Comparison of ENCODE assay signal across 23 cellular contexts in the genomic region with DNA sequence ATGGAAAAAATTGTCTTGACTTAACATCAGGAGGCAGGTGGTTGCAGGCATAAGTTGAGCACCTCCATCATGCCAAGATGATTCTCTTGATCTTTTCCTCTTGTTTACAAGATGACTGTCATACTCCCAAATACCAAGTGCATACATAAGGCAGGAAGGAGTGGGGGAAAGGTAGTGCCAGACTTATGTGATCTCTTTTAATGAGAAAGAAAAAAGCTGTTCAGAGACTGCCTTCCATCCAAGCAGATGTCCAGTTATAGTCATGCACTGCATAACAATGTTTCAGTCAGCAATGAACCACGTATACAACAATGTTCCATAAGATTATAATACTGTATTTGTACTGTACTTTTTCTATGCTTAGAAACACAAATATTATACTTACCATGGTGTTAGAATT.
DNase-seq lines count a peak whose midpoint lies in the region; ATAC-seq and TF ChIP-seq lines count a peak whose summit lies in the region.
"Had no signal": no experiment of that assay in that cellular context is flagged by ENCODE, and none has a peak within 500 bp of the region (broad histone marks: within the 10 kb centered on the region; RNA-seq: fewer than 3 reads in every experiment).

No MANE protein-coding gene starts in this region.

- POLR2A ChIA-PET in PC-3 (lab: Charles Lee; ENCODE audit: unreplicated experiment), result interaction anchor here (1.0 kb wide), 1 partner anchor 97 kb away, joined by 3 read pairs; no protein-coding TSS in a partner anchor

- no peaks in the 10 kb centered on the region for H3K9me2 ChIP-seq in PC-3 (replicated peaks; ENCODE audit: low read length)

- peak overlapping the region; percentile 70 for H3K4me2 ChIP-seq in PC-3 (ENCODE audit: low read length)
- H3K4me2 ChIP-seq: BLaER1, GM23338 had no signal

- peaks cover 5% of the 10 kb centered on the region for H3F3A ChIP-seq in PC-3 (ENCODE audit: low read length, unreplicated experiment)

- H2AFZ ChIP-seq in PC-3 (ENCODE audit: low read length), result no peak overlapping the region
- H2AFZ ChIP-seq: GM23338 had no signal

- H3K27me3 ChIP-seq in PC-3 (ENCODE audit: low read length) (no peaks in the 10 kb centered on the region), esophagus (ENCODE audit: control insufficient read depth in 1 of 2, insufficient read depth in 2 of 2, low read length in 2 of 2) (no peaks in the 10 kb centered on the region), mucosa of rectum (ENCODE audit: control insufficient read depth in 2 of 2, insufficient read depth in 2 of 2, low read length in 2 of 2) (no peaks in the 10 kb centered on the region)
- H3K27me3 ChIP-seq: BLaER1, SJSA1 had no signal

- BruUV-seq in PC-3 (replicated peaks; lab: Mats Ljungman, UMichigan), result TSS peak; percentile 83

- intact Hi-C loops in PC-3 (cut with micrococcal nuclease), result loop anchor here (2.0 to 5.0 kb wide), 3 partner anchors 26 to 170 kb away; no protein-coding TSS in a partner anchor

- H3K9me3 ChIP-seq in PC-3 (ENCODE audit: low read length) (no peaks in the 10 kb centered on the region), esophagus (ENCODE audit: control insufficient read depth in 2 of 2, insufficient read depth in 1 of 2, low read depth in 1 of 2, low read length in 1 of 2) (no peaks in the 10 kb centered on the region), mucosa of rectum (ENCODE audit: control insufficient read depth in 2 of 2, low read length in 2 of 2) (no peaks in the 10 kb centered on the region)
- H3K9me3 ChIP-seq: BLaER1, SJSA1 had no signal

- peak overlapping the region; percentile 9; the same call in 1 of the 2 replicates for H3K27ac ChIP-seq in 22Rv1
- H3K27ac ChIP-seq in PC-3 (ENCODE audit: low read length), result peak overlapping the region; percentile 98
- H3K27ac ChIP-seq in esophagus (ENCODE audit: low read depth in 2 of 2, low read length in 1 of 2), result peak overlapping the region; percentile 15 to 31
- peak overlapping the region; percentile 63 to 87 for H3K27ac ChIP-seq in mucosa of rectum (ENCODE audit: low read depth in 2 of 2, low read length in 2 of 2)
- H3K27ac ChIP-seq: BLaER1, SJSA1 had no signal

- CTCF ChIA-PET in PC-3 (lab: Charles Lee), result interaction anchor here (0.5 to 1.5 kb wide), 6 partner anchors 17 to 769 kb away, joined by 3 to 9 read pairs (median 6); no protein-coding TSS in a partner anchor

- peaks cover 28% of the 10 kb centered on the region for H3K4me1 ChIP-seq in PC-3 (ENCODE audit: insufficient read depth, low read length)
- H3K4me1 ChIP-seq in esophagus (ENCODE audit: control insufficient read depth in 2 of 2, insufficient read depth in 2 of 2, low read length in 1 of 2), result peaks cover 3 to 7% of the 10 kb centered on the region in 2 donors
- H3K4me1 ChIP-seq in mucosa of rectum (ENCODE audit: control insufficient read depth in 2 of 2, insufficient read depth in 2 of 2, low read length in 2 of 2), result peaks cover 7 to 11% of the 10 kb centered on the region in 2 donors
- H3K4me1 ChIP-seq: BLaER1, SJSA1 had no signal

- DNase-seq in PC-3 (peak; percentile 66), NCI-H2107 (lab: John Stamatoyannopoulos, UW) (no peak)
- DNase-seq: CD4-positive, CD25-positive, alpha-beta regulatory T cell; DMS153; DND-41; H9; HFFc6; MV-4-11; NCI-H1105; NCI-H1436 treated with DMSO at 0.1 percent for 48 hours; NCI-H187 treated with DMSO at 0.1 percent for 48 hours; NCI-H446; NCI-H524 treated with DMSO at 0.1 percent for 48 hours; NCI-H774; Right ventricle myocardium superior had no signal

- no peaks in the 10 kb centered on the region for H3K79me2 ChIP-seq in PC-3 (ENCODE audit: low read length)

- no peak for TF ChIP-seq CTCF in 22Rv1 (IDR thresholded peaks at IDR 0.05)
- TF ChIP-seq CTCF in PC-3 (conservative IDR thresholded peaks at IDR 0.05; ENCODE audit: low read depth, low read length), result no peak

- H3K4me3 ChIP-seq in PC-3 (ENCODE audit: low read length) (0 out of 2 replicates have a peak overlapping the region, but pooled peaks have one; percentile 22), esophagus (ENCODE audit: low read depth in 1 of 2, low read length in 2 of 2) (no peak overlapping the region), mucosa of rectum (ENCODE audit: low read length in 2 of 2) (no peak overlapping the region)
- H3K4me3 ChIP-seq: BLaER1, GM23338, SJSA1 had no signal

- H3K36me3 ChIP-seq in PC-3 (ENCODE audit: low read depth, low read length), result no peaks in the 10 kb centered on the region
- no peaks in the 10 kb centered on the region for H3K36me3 ChIP-seq in esophagus (ENCODE audit: control insufficient read depth in 2 of 2, insufficient read depth in 2 of 2, low read length in 1 of 2)
- H3K36me3 ChIP-seq in mucosa of rectum (ENCODE audit: control insufficient read depth in 2 of 2, insufficient read depth in 2 of 2, low read length in 2 of 2), result no peaks in the 10 kb centered on the region
- H3K36me3 ChIP-seq: BLaER1, SJSA1 had no signal

- WGBS in esophagus, 2 donors, result 22 to 46% methylated on average over 1 of the region's 1 CpG

- H3K9ac ChIP-seq in PC-3 (ENCODE audit: low read length) (peak overlapping the region; percentile 69), mucosa of rectum (ENCODE audit: low read depth in 1 of 2, low read length in 2 of 2) (no peak overlapping the region)
- H3K9ac ChIP-seq: BLaER1 had no signal

- H4K20me1 ChIP-seq in PC-3 (ENCODE audit: low read length), result no peaks in the 10 kb centered on the region
- H4K20me1 ChIP-seq: BLaER1 had no signal

- ATAC-seq in PC-3, result peak; percentile 26; the same call in 1 of the 2 replicates
- no peak for ATAC-seq in HG02884 (IDR thresholded peaks at IDR 0.05; ENCODE audit: unreplicated experiment)
- ATAC-seq in GM18517 (IDR thresholded peaks at IDR 0.05; ENCODE audit: unreplicated experiment), result no peak
- ATAC-seq: GM23338 had no signal

Comparison
In these comparisons a context has a peak if more than half of its experiments do, and no peak if none do; other contexts are left out.
1. H3K27ac ChIP-seq: peak in every context shown above with its lines; median percentile 98 in PC-3; 75 in mucosa of rectum; 23 in esophagus; 9 in 22Rv1.